In the genomic region with DNA sequence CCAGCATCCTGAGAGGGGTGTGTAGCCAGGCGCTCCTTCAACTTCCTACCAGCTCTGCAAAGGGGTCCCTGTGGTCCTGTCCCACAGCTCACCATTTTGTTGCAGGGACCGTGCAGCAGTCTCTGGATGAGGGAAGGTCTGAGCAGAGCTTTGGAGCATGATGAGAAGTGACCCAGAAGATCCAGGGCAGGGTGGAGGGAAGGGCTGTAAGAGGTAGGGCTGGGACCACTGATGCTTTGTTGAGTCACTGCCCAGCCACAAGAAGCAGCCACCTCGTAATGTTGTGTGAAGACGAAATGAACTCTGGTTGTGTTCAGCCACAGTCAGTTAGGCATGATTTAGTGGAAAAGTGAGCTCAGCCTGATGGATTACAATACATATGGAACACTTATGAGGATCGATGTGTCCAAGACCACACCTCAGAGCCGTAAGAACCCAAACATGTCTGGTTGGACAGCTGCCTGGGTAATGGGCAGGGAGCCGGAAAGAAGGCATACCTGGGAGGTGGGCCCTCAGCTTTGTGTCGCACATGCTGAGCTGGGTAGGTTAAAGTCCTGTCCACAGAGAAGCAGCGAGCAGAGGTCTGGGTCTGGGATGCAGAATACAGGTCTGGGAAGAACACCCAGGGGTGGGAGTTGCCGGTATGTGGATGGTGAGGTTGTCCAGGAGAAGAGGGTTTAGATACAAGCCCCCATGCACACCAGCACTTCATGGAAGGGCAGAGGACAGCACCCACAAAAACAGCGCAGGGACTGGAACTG, we compare ENCODE assay signal across 20 cellular contexts.
A peak's percentile ranks its signal among the peaks of the same experiment; 100 is the strongest.
DNase-seq lines count a peak whose midpoint lies in the region; ATAC-seq and TF ChIP-seq lines count a peak whose summit lies in the region.
"Had no signal": no experiment of that assay in that cellular context is flagged by ENCODE, and none has a peak within 500 bp of the region (broad histone marks: within the 10 kb centered on the region; RNA-seq: fewer than 3 reads in every experiment).

No MANE protein-coding gene starts in this region.

- no peak for TF ChIP-seq CTCF in natural killer cell (IDR thresholded peaks at IDR 0.05)

- no peak overlapping the region for H4K91ac ChIP-seq in neuronal stem cell (ENCODE audit: low read depth, low read length, poor library complexity)

- no peak for ATAC-seq in activated CD4-positive, CD25-positive, alpha-beta regulatory T cell treated with anti-CD3 and anti-CD28 coated beads, Interleukin-2, amount 50 U/mL, for 24 hours
- ATAC-seq in natural killer cell treated with Interleukin-12 subunit alpha and Interleukin-12 subunit beta and Interleukin-15 and Interleukin-18, amount 100 ng/mL, for 72 hours = peak; percentile 14 to 50
- no peak for ATAC-seq in natural killer cell
- ATAC-seq: PC-3 had no signal

- H2BK15ac ChIP-seq in neuronal stem cell (ENCODE audit: low read length) = no peak overlapping the region

- no peak overlapping the region for H4K8ac ChIP-seq in neuronal stem cell (ENCODE audit: low read depth, low read length)

- H3K27ac Mint-ChIP-seq in natural killer cell treated with Interleukin-12 subunit alpha and Interleukin-12 subunit beta and Interleukin-15 and Interleukin-18, amount 100 ng/mL, for 72 hours = peak overlapping the region in 1 of 2 donors; percentile 30
- no peak overlapping the region for H3K27ac Mint-ChIP-seq in natural killer cell

- no peak overlapping the region for H2BK12ac ChIP-seq in neuronal stem cell (ENCODE audit: low read length)

- DNase-seq in activated CD4-positive, CD25-positive, alpha-beta regulatory T cell treated with anti-CD3 and anti-CD28 coated beads, Interleukin-2, amount 50 U/mL, for 72 hours = peak; percentile 7
- no peak for DNase-seq in natural killer cell treated with Interleukin-12 subunit alpha and Interleukin-12 subunit beta and Interleukin-15 and Interleukin-18, amount 100 ng/mL, for 72 hours (ENCODE audit: low spot score)
- DNase-seq in natural killer cell = no peak
- DNase-seq in neuronal stem cell (ENCODE audit: low spot score) = no peak
- peak; percentile 24 for DNase-seq in ureter (ENCODE audit: low spot score)
- no peak for DNase-seq in activated CD4-positive, alpha-beta T cell treated with anti-CD3 and anti-CD28 coated beads, Interleukin-2, amount 50 U/mL, for 1 hour
- DNase-seq in hepatic stellate cell (ENCODE audit: low spot score) = no peak
- DNase-seq: DMS 273 treated with DMSO at 0.1 percent for 48 hours, HCEC 1CT, Karpas-422, NCI-H1417 treated with DMSO at 0.1 percent for 48 hours, NCI-H1930, NCI-H526, PC-3 had no signal

- H2BK5ac ChIP-seq in neuronal stem cell (ENCODE audit: low read length) = no peak overlapping the region

- H2AFZ ChIP-seq in neuronal stem cell (ENCODE audit: low read length) = no peak overlapping the region

- no peak overlapping the region for H3K18ac ChIP-seq in neuronal stem cell (ENCODE audit: low read length)

- intact Hi-C loops in natural killer cell (cut with micrococcal nuclease) = no loop called here

- no peaks in the 10 kb centered on the region for H3K9me3 ChIP-seq in neuronal stem cell (replicated peaks in 1 of 2; ENCODE audit: control insufficient read depth in 2 of 2, insufficient read depth in 1 of 2, low read depth in 1 of 2, low read length in 2 of 2)

- no peak overlapping the region for H3K4me2 ChIP-seq in neuronal stem cell (ENCODE audit: insufficient read depth, low read length, poor library complexity, severe bottlenecking)

- H3K4me1 Mint-ChIP-seq in natural killer cell treated with Interleukin-12 subunit alpha and Interleukin-12 subunit beta and Interleukin-15 and Interleukin-18, amount 100 ng/mL, for 72 hours (ENCODE audit: low read depth in 2 of 2) = no peaks in the 10 kb centered on the region
- H3K4me1 Mint-ChIP-seq in natural killer cell = no peaks in the 10 kb centered on the region
- H3K4me1 Mint-ChIP-seq: CD14-positive monocyte had no signal

- H3K36me3 ChIP-seq in neuronal stem cell (replicated peaks in 1 of 2; ENCODE audit: control insufficient read depth in 2 of 2, insufficient read depth in 2 of 2, low read length in 2 of 2) = no peaks in the 10 kb centered on the region

- H2BK120ac ChIP-seq in neuronal stem cell (ENCODE audit: low read depth, low read length) = no peak overlapping the region

- H3K4me3 Mint-ChIP-seq in natural killer cell treated with Interleukin-12 subunit alpha and Interleukin-12 subunit beta and Interleukin-15 and Interleukin-18, amount 100 ng/mL, for 72 hours = no peak overlapping the region
- no peak overlapping the region for H3K4me3 Mint-ChIP-seq in natural killer cell
- H3K4me3 Mint-ChIP-seq: CD14-positive monocyte, IgD-negative memory B cell had no signal

- H3K36me3 Mint-ChIP-seq in natural killer cell treated with Interleukin-12 subunit alpha and Interleukin-12 subunit beta and Interleukin-15 and Interleukin-18, amount 100 ng/mL, for 72 hours = no peaks in the 10 kb centered on the region
- no peaks in the 10 kb centered on the region for H3K36me3 Mint-ChIP-seq in natural killer cell
- H3K36me3 Mint-ChIP-seq: CD14-positive monocyte had no signal

- H3K9ac ChIP-seq in neuronal stem cell (ENCODE audit: low read depth, low read length, poor library complexity) = peak overlapping the region; percentile 0

- no peaks in the 10 kb centered on the region for H3K4me1 ChIP-seq in neuronal stem cell (ENCODE audit: control insufficient read depth in 2 of 2, insufficient read depth in 1 of 2, low read depth in 1 of 2, low read length in 2 of 2)

- no peak overlapping the region for H2AK5ac ChIP-seq in neuronal stem cell (ENCODE audit: low read depth, low read length)

- no peak overlapping the region for H3K4me3 ChIP-seq in neuronal stem cell (ENCODE audit: low read length in 2 of 2)

- no peak overlapping the region for H3K4ac ChIP-seq in neuronal stem cell (ENCODE audit: low read length)

- H3K14ac ChIP-seq in neuronal stem cell (ENCODE audit: low read length) = peak overlapping the region; percentile 47

- no peaks in the 10 kb centered on the region for H3K79me1 ChIP-seq in neuronal stem cell (ENCODE audit: low read depth, low read length)

- no peaks in the 10 kb centered on the region for H3K27me3 ChIP-seq in neuronal stem cell (ENCODE audit: control insufficient read depth in 3 of 3, insufficient read depth in 3 of 3, low read depth in 1 of 3, low read length in 3 of 3)

- H3K23ac ChIP-seq in neuronal stem cell (ENCODE audit: low read depth, low read length, poor library complexity) = no peak overlapping the region

- H3K27ac ChIP-seq in neuronal stem cell (replicated peaks; ENCODE audit: low read length) = no peak overlapping the region
- H3K27ac ChIP-seq: 22Rv1, HL-60, RWPE1 had no signal

- no peaks in the 10 kb centered on the region for H3K9me3 Mint-ChIP-seq in natural killer cell treated with Interleukin-12 subunit alpha and Interleukin-12 subunit beta and Interleukin-15 and Interleukin-18, amount 100 ng/mL, for 72 hours
- H3K9me3 Mint-ChIP-seq in natural killer cell = no peaks in the 10 kb centered on the region
- H3K9me3 Mint-ChIP-seq: IgD-negative memory B cell had no signal

- WGBS in neuronal stem cell (ENCODE audit: extremely low coverage in 2 of 2, insufficient read length in 2 of 2, insufficient replicate concordance in 1 of 2), 2 donors = no CpG with 5 or more reads among the region's 11 CpGs

- peaks cover 25 to 27% of the 10 kb centered on the region in 2 donors for H3K27me3 Mint-ChIP-seq in natural killer cell treated with Interleukin-12 subunit alpha and Interleukin-12 subunit beta and Interleukin-15 and Interleukin-18, amount 100 ng/mL, for 72 hours
- peaks cover 13 to 35% of the 10 kb centered on the region in 2 donors for H3K27me3 Mint-ChIP-seq in natural killer cell (ENCODE audit: low read depth in 2 of 2)

Comparison
In these comparisons a context has a peak if more than half of its experiments do, and no peak if none do; other contexts are left out.
1. ATAC-seq: peak in natural killer cell treated with Interleukin-12 subunit alpha and Interleukin-12 subunit beta and Interleukin-15 and Interleukin-18, amount 100 ng/mL, for 72 hours (2 of 2); none in activated CD4-positive, CD25-positive, alpha-beta regulatory T cell treated with anti-CD3 and anti-CD28 coated beads, Interleukin-2, amount 50 U/mL, for 24 hours (0 of 2) and natural killer cell (0 of 3).
2. DNase-seq: peak in activated CD4-positive, CD25-positive, alpha-beta regulatory T cell treated with anti-CD3 and anti-CD28 coated beads, Interleukin-2, amount 50 U/mL, for 72 hours (single experiment) and ureter (single experiment); none in natural killer cell treated with Interleukin-12 subunit alpha and Interleukin-12 subunit beta and Interleukin-15 and Interleukin-18, amount 100 ng/mL, for 72 hours (single experiment), natural killer cell (single experiment), neuronal stem cell (single experiment), activated CD4-positive, alpha-beta T cell treated with anti-CD3 and anti-CD28 coated beads, Interleukin-2, amount 50 U/mL, for 1 hour (single experiment) and hepatic stellate cell (single experiment).